In the genomic region with DNA sequence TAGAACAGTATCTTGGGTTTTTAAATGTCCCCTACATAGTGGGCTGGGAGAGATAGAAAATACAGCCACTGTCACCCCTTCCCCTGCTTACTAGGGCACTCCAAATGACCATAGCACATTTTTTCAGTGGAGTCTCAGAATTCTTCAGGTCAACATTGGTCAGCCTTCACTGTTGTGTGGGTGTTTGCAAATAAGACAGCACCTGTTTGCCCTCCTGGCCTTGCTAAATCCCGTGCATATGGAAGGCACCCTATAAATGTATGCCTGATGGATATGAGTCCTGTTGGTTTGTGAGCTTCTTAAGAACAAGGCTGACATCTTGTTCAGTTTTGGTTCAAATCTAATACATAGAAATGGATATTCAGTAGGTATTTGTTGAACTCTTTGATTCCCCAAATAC, we compare ENCODE assay signal across 22 cellular contexts. TPM values are rescaled to one million over a fixed set of nuclear protein-coding genes. Genes with fewer than 3 reads are reported as not detected.
DNase-seq lines count a peak whose midpoint lies in the region; ATAC-seq and TF ChIP-seq lines count a peak whose summit lies in the region.
"Had no signal": no experiment of that assay in that cellular context is flagged by ENCODE, and none has a peak within 500 bp of the region (broad histone marks: within the 10 kb centered on the region; RNA-seq: fewer than 3 reads in every experiment).

No MANE protein-coding gene starts in this region.

- TF ChIP-seq CTCF in SK-N-SH (IDR thresholded peaks at IDR 0.05), result no peak
- no peak for TF ChIP-seq CTCF in RWPE2 (IDR thresholded peaks at IDR 0.05; ENCODE audit: poor library complexity, severe bottlenecking)
- no peak for TF ChIP-seq CTCF in foreskin keratinocyte (conservative IDR thresholded peaks at IDR 0.05)

- H3K9ac ChIP-seq in SK-N-SH, result no peak overlapping the region
- no peak overlapping the region for H3K9ac ChIP-seq in subcutaneous abdominal adipose tissue (ENCODE audit: low read length in 5 of 5)

- no peak for DNase-seq in SK-N-SH
- no peak for DNase-seq in RWPE2 (ENCODE audit: low spot score)
- peak in 1 of 2 donors; percentile 9 for DNase-seq in foreskin keratinocyte
- DNase-seq in T-helper 1 cell, result no peak
- no peak for DNase-seq in NCI-H146 treated with DMSO at 0.1 percent for 48 hours (lab: John Stamatoyannopoulos, UW; ENCODE audit: unreplicated experiment)
- DNase-seq in activated T-cell treated with anti-CD3 and anti-CD28 coated beads for 4 hours, result no peak
- DNase-seq: 8988T; activated CD4-positive, alpha-beta T cell treated with anti-CD3 and anti-CD28 coated beads, Interleukin-2, amount 50 U/mL, for 4 hours; activated gamma-delta T cell treated with Interleukin-2 at 50 U/mL for 16 hours; amniotic stem cell; BE2C; caudate nucleus; NCI-H1436 treated with DMSO at 0.1 percent for 48 hours; NCI-H524 treated with DMSO at 0.1 percent for 48 hours; SIG-M5; sigmoid colon; stimulated activated naive CD4-positive, alpha-beta T cell; WERI-Rb-1 had no signal

- no peak overlapping the region for H2AFZ ChIP-seq in SK-N-SH (ENCODE audit: low read depth)

- TF ChIP-seq EP300 in SK-N-SH (IDR thresholded peaks at IDR 0.05; ENCODE audit: borderline replicate concordance in 1 of 2, low read depth in 1 of 2, low read length in 1 of 2), result no peak

- ATAC-seq in SK-N-SH treated with all-trans-retinoic acid at 6 μM for 48 hours (no peak), RWPE2 (ENCODE audit: low read depth) (no peak), foreskin keratinocyte (no peak)
- ATAC-seq: esophagus mucosa, gastroesophageal sphincter had no signal

- H4K20me1 ChIP-seq in SK-N-SH (ENCODE audit: insufficient read depth), result peaks cover 5% of the 10 kb centered on the region; the same call in 1 of the 2 replicates

- H3K9me2 ChIP-seq in SK-N-SH, result no peaks in the 10 kb centered on the region

- peaks cover 46% of the 10 kb centered on the region for H3F3A ChIP-seq in SK-N-SH (replicated peaks; ENCODE audit: insufficient read depth)

- H3K4me1 ChIP-seq in SK-N-SH (ENCODE audit: control insufficient read depth in 1 of 2, insufficient read depth in 2 of 2, low read depth in 1 of 2, low read length in 1 of 2) (peaks cover 0 to 59% of the 10 kb centered on the region in 2 experiments; a peak in 3 of 4 replicates), RWPE2 (ENCODE audit: insufficient read depth, poor library complexity, severe bottlenecking) (peaks cover 81% of the 10 kb centered on the region), foreskin keratinocyte (peaks cover 71% of the 10 kb centered on the region), subcutaneous abdominal adipose tissue (ENCODE audit: control insufficient read depth in 5 of 5, insufficient read depth in 5 of 5, low read length in 5 of 5) (peaks cover 3 to 73% (median 23%) of the 10 kb centered on the region in 5 donors)
- H3K4me1 ChIP-seq: BE2C, sigmoid colon had no signal

- TF ChIP-seq RAD21 in SK-N-SH (IDR thresholded peaks at IDR 0.05; ENCODE audit: low read length), result no peak

- 55% methylated on average over 1 of the region's 1 CpG for WGBS in SK-N-SH (ENCODE audit: low lambda C conversion rate)

- H3K27me3 ChIP-seq in SK-N-SH (ENCODE audit: insufficient read depth) (no peaks in the 10 kb centered on the region), RWPE2 (ENCODE audit: insufficient read depth, poor library complexity, severe bottlenecking) (no peaks in the 10 kb centered on the region), foreskin keratinocyte (no peaks in the 10 kb centered on the region), subcutaneous abdominal adipose tissue (ENCODE audit: control insufficient read depth in 5 of 5, insufficient read depth in 4 of 5, low read length in 5 of 5) (no peaks in the 10 kb centered on the region)
- H3K27me3 ChIP-seq: BE2C, sigmoid colon had no signal

- CTCF ChIA-PET in SK-N-SH (lab: Yijun Ruan, JAX), result interaction anchor here (0.6 to 3.9 kb wide), 3 partner anchors 26 to 357 kb away, joined by 3 to 17 read pairs (median 15); no protein-coding TSS in a partner anchor

- no peaks in the 10 kb centered on the region for H3K9me3 ChIP-seq in SK-N-SH
- no peaks in the 10 kb centered on the region for H3K9me3 ChIP-seq in RWPE2 (ENCODE audit: severe bottlenecking)
- H3K9me3 ChIP-seq in subcutaneous abdominal adipose tissue (ENCODE audit: control insufficient read depth in 5 of 5, low read length in 5 of 5), result no peaks in the 10 kb centered on the region
- H3K9me3 ChIP-seq: BE2C, gastroesophageal sphincter, sigmoid colon had no signal

- H3K36me3 ChIP-seq in SK-N-SH (replicated peaks in 1 of 2; ENCODE audit: control insufficient read depth in 1 of 2, insufficient read depth in 2 of 2, low read length in 1 of 2), result no peaks in the 10 kb centered on the region
- peaks cover 17% of the 10 kb centered on the region for H3K36me3 ChIP-seq in RWPE2 (ENCODE audit: low read depth)
- no peaks in the 10 kb centered on the region for H3K36me3 ChIP-seq in subcutaneous abdominal adipose tissue (ENCODE audit: control insufficient read depth in 5 of 5, insufficient read depth in 5 of 5, low read length in 5 of 5)
- H3K36me3 ChIP-seq: BE2C, gastroesophageal sphincter, sigmoid colon, WERI-Rb-1 had no signal

- H3K4me3 ChIP-seq in SK-N-SH (ENCODE audit: low read depth in 2 of 2, low read length in 1 of 2) (no peak overlapping the region; a peak in 1 of 4 replicates), RWPE2 (ENCODE audit: severe bottlenecking) (no peak overlapping the region), subcutaneous abdominal adipose tissue (ENCODE audit: low read depth in 1 of 5, low read length in 5 of 5) (no peak overlapping the region)
- H3K4me3 ChIP-seq: gastroesophageal sphincter, sigmoid colon had no signal

- POLR2A ChIA-PET in SK-N-SH (lab: Yijun Ruan, JAX), result no interaction called here

- H3K27ac ChIP-seq in SK-N-SH (ENCODE audit: low read depth in 2 of 2, low read length in 1 of 2) (peak overlapping the region in 1 of 2 experiments; percentile 85; a peak in 3 of 4 replicates), RWPE2 (ENCODE audit: poor library complexity, severe bottlenecking) (peak overlapping the region; percentile 98), foreskin keratinocyte (peak overlapping the region; percentile 96), subcutaneous abdominal adipose tissue (ENCODE audit: low read depth, low read length) (peak overlapping the region; percentile 33)
- H3K27ac ChIP-seq: sigmoid colon, WERI-Rb-1 had no signal

- H3K4me2 ChIP-seq in SK-N-SH, result peak overlapping the region; percentile 79

- peaks cover 89% of the 10 kb centered on the region for H3K79me2 ChIP-seq in SK-N-SH (ENCODE audit: insufficient read depth)

TF ChIP-seq in SK-N-SH, 30 proteins besides CTCF, POLR2A, EP300 and RAD21 (continues in another document):
- TF ChIP-seq, protein P1, sequence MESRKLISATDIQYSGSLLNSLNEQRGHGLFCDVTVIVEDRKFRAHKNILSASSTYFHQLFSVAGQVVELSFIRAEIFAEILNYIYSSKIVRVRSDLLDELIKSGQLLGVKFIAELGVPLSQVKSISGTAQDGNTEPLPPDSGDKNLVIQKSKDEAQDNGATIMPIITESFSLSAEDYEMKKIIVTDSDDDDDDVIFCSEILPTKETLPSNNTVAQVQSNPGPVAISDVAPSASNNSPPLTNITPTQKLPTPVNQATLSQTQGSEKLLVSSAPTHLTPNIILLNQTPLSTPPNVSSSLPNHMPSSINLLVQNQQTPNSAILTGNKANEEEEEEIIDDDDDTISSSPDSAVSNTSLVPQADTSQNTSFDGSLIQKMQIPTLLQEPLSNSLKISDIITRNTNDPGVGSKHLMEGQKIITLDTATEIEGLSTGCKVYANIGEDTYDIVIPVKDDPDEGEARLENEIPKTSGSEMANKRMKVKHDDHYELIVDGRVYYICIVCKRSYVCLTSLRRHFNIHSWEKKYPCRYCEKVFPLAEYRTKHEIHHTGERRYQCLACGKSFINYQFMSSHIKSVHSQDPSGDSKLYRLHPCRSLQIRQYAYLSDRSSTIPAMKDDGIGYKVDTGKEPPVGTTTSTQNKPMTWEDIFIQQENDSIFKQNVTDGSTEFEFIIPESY (IDR thresholded peaks at IDR 0.05; ENCODE audit: borderline replicate concordance, low read depth), result no peak
- TF ChIP-seq EZH2phosphoT487 (IDR thresholded peaks at IDR 0.05; ENCODE audit: borderline replicate concordance, low read depth), result no peak
- no peak for TF ChIP-seq TAF1 (IDR thresholded peaks at IDR 0.05; ENCODE audit: borderline replicate concordance, low read depth, low read length)

TF ChIP-seq in SK-N-SH treated with all-trans-retinoic acid at 6 μM for 48 hours, 23 proteins besides CTCF, POLR2A, EP300 and RAD21 (continues in another document):
- TF ChIP-seq, protein P2, sequence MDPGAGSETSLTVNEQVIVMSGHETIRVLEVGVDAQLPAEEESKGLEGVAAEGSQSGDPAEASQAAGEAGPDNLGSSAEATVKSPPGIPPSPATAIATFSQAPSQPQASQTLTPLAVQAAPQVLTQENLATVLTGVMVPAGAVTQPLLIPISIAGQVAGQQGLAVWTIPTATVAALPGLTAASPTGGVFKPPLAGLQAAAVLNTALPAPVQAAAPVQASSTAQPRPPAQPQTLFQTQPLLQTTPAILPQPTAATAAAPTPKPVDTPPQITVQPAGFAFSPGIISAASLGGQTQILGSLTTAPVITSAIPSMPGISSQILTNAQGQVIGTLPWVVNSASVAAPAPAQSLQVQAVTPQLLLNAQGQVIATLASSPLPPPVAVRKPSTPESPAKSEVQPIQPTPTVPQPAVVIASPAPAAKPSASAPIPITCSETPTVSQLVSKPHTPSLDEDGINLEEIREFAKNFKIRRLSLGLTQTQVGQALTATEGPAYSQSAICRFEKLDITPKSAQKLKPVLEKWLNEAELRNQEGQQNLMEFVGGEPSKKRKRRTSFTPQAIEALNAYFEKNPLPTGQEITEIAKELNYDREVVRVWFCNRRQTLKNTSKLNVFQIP (CRISPR knock-in tag; IDR thresholded peaks at IDR 0.05; ENCODE audit: borderline replicate concordance, low read depth), result no peak
- TF ChIP-seq ZFP3 (CRISPR knock-in tag; IDR thresholded peaks at IDR 0.05) (no peak), BACH2 (CRISPR knock-in tag; IDR thresholded peaks at IDR 0.05; ENCODE audit: borderline replicate concordance) (no peak), ZNF70 (CRISPR knock-in tag; IDR thresholded peaks at IDR 0.05) (no peak), TCF4 (CRISPR knock-in tag; IDR thresholded peaks at IDR 0.05; ENCODE audit: borderline replicate concordance) (no peak), ZFP30 (CRISPR knock-in tag; IDR thresholded peaks at IDR 0.05) (no peak), ZNF8 (CRISPR knock-in tag; IDR thresholded peaks at IDR 0.05) (no peak), CSDC2 (CRISPR knock-in tag; IDR thresholded peaks at IDR 0.05) (no peak), ESRRG (CRISPR knock-in tag; IDR thresholded peaks at IDR 0.05) (no peak), TOX (CRISPR knock-in tag; IDR thresholded peaks at IDR 0.05; ENCODE audit: borderline replicate concordance) (no peak), ISL1 (CRISPR knock-in tag; IDR thresholded peaks at IDR 0.05) (no peak)

RNA-seq across cellular contexts. Expression of a gene that starts 12.5 kb away (rescaled TPM):
- polyA plus RNA-seq in SK-N-SH (2012; rRNA removed), result 25.9 and 26.0 TPM in 2 replicates
- 32.9 and 33.9 TPM in 2 replicates for polyA plus RNA-seq in SK-N-SH (2012; cell fraction: cytosol; rRNA removed)
- 21.2 and 45.3 TPM in 2 replicates for polyA plus RNA-seq in SK-N-SH (2012; cell fraction: nucleus; rRNA removed)
- total RNA-seq in foreskin keratinocyte, result 815 and 842 TPM in 2 replicates
- 168 and 201 TPM in 2 replicates for polyA plus RNA-seq in foreskin keratinocyte
